In genomic region chr9:76691761-76692313, GRCh38 we compare ENCODE assay signal across 8 cellular contexts.
DNase-seq lines count a peak whose midpoint lies in the region; ATAC-seq and TF ChIP-seq lines count a peak whose summit lies in the region.

No MANE protein-coding gene starts in this region.

- H3K9ac ChIP-seq in BLaER1 treated with 17β-estradiol and CSF1 and Interleukin-3, amounts not matched to agents 10 nM and 100 nM = no peak overlapping the region

- no peaks in the 10 kb centered on the region for H3K27me3 ChIP-seq in BLaER1 treated with 17β-estradiol and CSF1 and Interleukin-3, amounts not matched to agents 10 nM and 100 nM
- H3K27me3 ChIP-seq in ovary = no peaks in the 10 kb centered on the region

- TF ChIP-seq CTCF in ovary (IDR thresholded peaks at IDR 0.05) = no peak

- H3K36me3 ChIP-seq in BLaER1 treated with 17β-estradiol and CSF1 and Interleukin-3, amounts not matched to agents 10 nM and 100 nM = no peaks in the 10 kb centered on the region
- H3K36me3 ChIP-seq in ovary = no peaks in the 10 kb centered on the region

- no peak overlapping the region for H3K27ac ChIP-seq in BLaER1 treated with 17β-estradiol and CSF1 and Interleukin-3, amounts not matched to agents 10 nM and 100 nM
- no peak overlapping the region for H3K27ac ChIP-seq in ovary

- H3K4me1 ChIP-seq in BLaER1 treated with 17β-estradiol and CSF1 and Interleukin-3, amounts not matched to agents 10 nM and 100 nM = peaks cover 8 to 34% (median 15%) of the 10 kb centered on the region in 10 experiments
- H3K4me1 ChIP-seq in ovary (ENCODE audit: insufficient read depth) = no peaks in the 10 kb centered on the region

- H3K4me3 ChIP-seq in BLaER1 treated with 17β-estradiol and CSF1 and Interleukin-3, amounts not matched to agents 10 nM and 100 nM = no peak overlapping the region
- H3K4me3 ChIP-seq in ovary = no peak overlapping the region

- WGBS in ovary, 3 donors = 3 to 8% (median 7%) methylated on average over 13 of the region's 13 CpGs

- peak overlapping the region; percentile 38 to 68 (median 51) for H3K4me2 ChIP-seq in BLaER1 treated with 17β-estradiol and CSF1 and Interleukin-3, amounts not matched to agents 10 nM and 100 nM

- no peaks in the 10 kb centered on the region for H4K20me1 ChIP-seq in BLaER1 treated with 17β-estradiol and CSF1 and Interleukin-3, amounts not matched to agents 10 nM and 100 nM

- no peak for TF ChIP-seq EP300 in ovary (IDR thresholded peaks at IDR 0.05)

- intact Hi-C loops in ovary (cut with DNase I) = no loop called here

- no peak for TF ChIP-seq POLR2A in ovary (IDR thresholded peaks at IDR 0.05)

- DNase-seq in NCI-H1092 treated with DMSO at 0.1 percent for 48 hours (lab: John Stamatoyannopoulos, UW) (peak; percentile 90), amniotic epithelial cell (ENCODE audit: low read depth) (peak; percentile 24), lung microvascular endothelial cell (ENCODE audit: low read depth in 2 of 2) (peak; percentile 21 to 43), ovary (no peak)

- H3K9me3 ChIP-seq in BLaER1 treated with 17β-estradiol and CSF1 and Interleukin-3, amounts not matched to agents 10 nM and 100 nM (replicated peaks in 1 of 11) = no peaks in the 10 kb centered on the region
- no peaks in the 10 kb centered on the region for H3K9me3 ChIP-seq in ovary

- ATAC-seq in GM19328 (IDR thresholded peaks at IDR 0.05; ENCODE audit: unreplicated experiment) = no peak
- ATAC-seq in HG03520 (IDR thresholded peaks at IDR 0.05; ENCODE audit: unreplicated experiment) = no peak
- ATAC-seq in HG02885 (IDR thresholded peaks at IDR 0.05; ENCODE audit: poor library complexity, unreplicated experiment) = no peak

Comparison
In these comparisons a context has a peak if more than half of its experiments do, and no peak if none do; other contexts are left out.
1. DNase-seq: peak in NCI-H1092 treated with DMSO at 0.1 percent for 48 hours (single experiment), amniotic epithelial cell (single experiment) and lung microvascular endothelial cell (2 of 2); none in ovary (0 of 5).